28 cellular contexts compared by ENCODE assay signal in the genomic region with DNA sequence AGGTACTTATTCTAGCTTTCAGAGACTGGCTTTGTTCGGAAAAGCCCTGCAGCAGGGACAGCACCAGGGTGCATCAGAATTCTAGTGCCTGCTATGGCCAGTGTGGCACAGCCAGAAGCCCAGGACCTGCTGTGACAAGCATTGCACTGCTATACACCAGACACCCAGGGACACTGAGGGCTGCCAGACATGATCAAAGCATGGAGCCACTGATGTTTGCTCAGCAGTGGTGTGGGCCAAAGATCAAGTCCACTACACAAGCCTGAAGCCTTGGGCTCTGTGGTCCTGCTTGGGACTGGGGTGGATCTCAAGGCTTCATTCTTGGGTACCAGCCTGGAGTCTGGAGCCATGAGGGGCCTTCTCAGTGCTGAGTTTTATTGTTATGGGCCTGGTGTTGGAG.
"Had no signal": no experiment of that assay in that cellular context is flagged by ENCODE, and none has a peak within 500 bp of the region (broad histone marks: within the 10 kb centered on the region; RNA-seq: fewer than 3 reads in every experiment).

No MANE protein-coding gene starts in this region.

- FAIRE-seq: astrocyte, TTC549 had no signal

- H3K4me3 Mint-ChIP-seq: activated CD4-positive, alpha-beta memory T cell treated with anti-CD3 and anti-CD28 coated beads, Interleukin-2, amount 10 ng/mL, durations not matched to agents 7 days and 5 days; activated CD4-positive, alpha-beta T cell treated with anti-CD3 and anti-CD28 coated beads for 36 hours; activated naive CD4-positive, alpha-beta T cell treated with anti-CD3 and anti-CD28 coated beads for 36 hours; activated naive CD8-positive, alpha-beta T cell; activated T-helper 17 cell treated with anti-CD3 and anti-CD28 coated beads, Interleukin-2, amount 50 U/mL, for 72 hours; brain; central memory CD8-positive, alpha-beta T cell; T-cell had no signal

- H3K27ac Mint-ChIP-seq: activated CD4-positive, alpha-beta memory T cell treated with anti-CD3 and anti-CD28 coated beads, Interleukin-2, amount 10 ng/mL, durations not matched to agents 7 days and 5 days; activated CD4-positive, alpha-beta T cell treated with anti-CD3 and anti-CD28 coated beads for 36 hours; activated naive CD4-positive, alpha-beta T cell treated with anti-CD3 and anti-CD28 coated beads for 36 hours; activated naive CD8-positive, alpha-beta T cell; activated T-helper 17 cell treated with anti-CD3 and anti-CD28 coated beads, Interleukin-2, amount 50 U/mL, for 72 hours; T-cell had no signal

- H3K4me3 ChIP-seq: SK-N-MC had no signal

- H3K36me3 Mint-ChIP-seq: activated naive CD8-positive, alpha-beta T cell; brain; T-cell had no signal

- DNase-seq: activated CD4-positive, alpha-beta memory T cell treated with anti-CD3 and anti-CD28 coated beads, Interleukin-2, amount 10 ng/mL, durations not matched to agents 7 days and 5 days; activated CD4-positive, alpha-beta T cell treated with anti-CD3 and anti-CD28 coated beads for 36 hours; activated CD4-positive, alpha-beta T cell treated with anti-CD3 and anti-CD28 coated beads, Interleukin-2, amount 50 U/mL, for 1 hour; activated gamma-delta T cell; activated naive CD4-positive, alpha-beta T cell treated with anti-CD3 and anti-CD28 coated beads for 36 hours; activated T-cell treated with anti-CD3 and anti-CD28 coated beads for 4 hours; activated T-cell treated with anti-CD3 and anti-CD28 coated beads, Interleukin-2, amount 50 U/mL, for 48 hours; amygdala; Kasumi-1; KBM-7; NCI-H1048; NCI-H1694; NCI-H2029; NCI-H446; NCI-H524; NCI-H748 treated with DMSO at 0.1 percent for 48 hours; T-cell; T-helper 2 cell; T1000 had no signal

- H3K9me3 Mint-ChIP-seq: activated CD4-positive, alpha-beta memory T cell treated with anti-CD3 and anti-CD28 coated beads, Interleukin-2, amount 10 ng/mL, durations not matched to agents 7 days and 5 days; activated naive CD4-positive, alpha-beta T cell treated with anti-CD3 and anti-CD28 coated beads for 36 hours; activated T-helper 17 cell treated with anti-CD3 and anti-CD28 coated beads, Interleukin-2, amount 50 U/mL, for 72 hours; central memory CD8-positive, alpha-beta T cell; T-cell had no signal

- ATAC-seq: activated CD4-positive, alpha-beta T cell treated with anti-CD3 and anti-CD28 coated beads for 36 hours; activated T-helper 17 cell treated with anti-CD3 and anti-CD28 coated beads, Interleukin-2, amount 50 U/mL, for 72 hours; Right ventricle myocardium inferior; T-cell had no signal

- H3K27me3 Mint-ChIP-seq: brain had no signal

- H3K27ac ChIP-seq: SK-N-MC, VCaP had no signal

- H3K4me1 Mint-ChIP-seq: activated CD4-positive, alpha-beta memory T cell treated with anti-CD3 and anti-CD28 coated beads, Interleukin-2, amount 10 ng/mL, durations not matched to agents 7 days and 5 days; activated CD4-positive, alpha-beta T cell treated with anti-CD3 and anti-CD28 coated beads for 36 hours; activated T-helper 17 cell treated with anti-CD3 and anti-CD28 coated beads, Interleukin-2, amount 50 U/mL, for 72 hours; central memory CD8-positive, alpha-beta T cell; T-cell had no signal
